8 cellular contexts compared by ENCODE assay signal in the genomic region with DNA sequence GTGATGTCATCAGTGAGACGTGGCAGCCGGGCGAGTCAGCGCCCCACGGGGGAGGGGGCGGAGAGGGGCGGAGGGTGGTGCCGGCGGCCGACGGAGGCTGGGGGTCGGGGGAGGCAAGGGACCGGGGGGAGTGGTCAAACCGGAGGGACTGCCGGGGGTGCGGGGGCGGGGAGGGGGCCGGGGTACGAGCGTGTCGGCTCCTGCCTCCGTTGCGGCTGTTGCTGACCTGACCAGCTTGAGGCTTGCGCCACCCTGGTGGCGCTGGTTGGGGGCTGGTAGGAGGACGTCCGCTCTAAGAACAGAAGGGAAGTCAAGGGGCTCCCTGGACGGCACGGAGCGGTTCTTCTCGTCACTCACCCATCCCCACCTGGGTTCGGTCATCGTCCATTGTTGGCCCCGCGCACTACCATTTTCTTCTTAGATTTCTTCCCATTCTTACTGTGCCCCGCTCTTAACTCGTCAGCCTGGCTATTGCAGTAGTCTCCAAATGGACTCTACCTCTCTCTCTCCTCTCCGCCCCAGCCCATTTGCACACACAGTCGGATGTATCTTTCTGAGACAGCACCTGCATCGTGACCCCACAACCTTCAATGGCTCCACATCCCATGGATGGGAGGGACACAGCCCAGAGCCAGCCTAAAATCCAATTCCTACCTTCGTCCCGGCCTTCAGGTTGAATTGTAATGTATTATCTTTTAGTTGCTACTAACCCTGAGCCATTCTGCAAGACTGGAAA. TPM values are rescaled to one million over a fixed set of nuclear protein-coding genes. Genes with fewer than 3 reads are reported as not detected.
DNase-seq lines count a peak whose midpoint lies in the region; ATAC-seq, FAIRE-seq and TF ChIP-seq lines count a peak whose summit lies in the region.

No MANE protein-coding gene starts in this region.

- H3K4me3 ChIP-seq in LNCaP clone FGC (ENCODE audit: low read depth, low read length) = peak overlapping the region; percentile 51
- H3K4me3 ChIP-seq in iPS-20b (ENCODE audit: low read length) = peak overlapping the region; percentile 84

- H3K9ac ChIP-seq in iPS-20b (ENCODE audit: low read depth, low read length) = peak overlapping the region; percentile 88

- TF ChIP-seq CTCF in LNCaP clone FGC (IDR thresholded peaks at IDR 0.05; ENCODE audit: control insufficient read depth, extremely low read depth, insufficient read depth) = no peak

- H3K4me3 Mint-ChIP-seq in stimulated activated naive CD8-positive, alpha-beta T cell treated with anti-CD3 and anti-CD28 coated beads, Interleukin-15, amount 100 ng/mL, for 72 hours = peak overlapping the region; percentile 98 to 99

- DNase-seq in NCI-H1436 (lab: John Stamatoyannopoulos, UW) (peak; percentile 29), NCI-H1436 treated with DMSO at 0.1 percent for 48 hours (lab: John Stamatoyannopoulos, UW) (no peak), H54 (ENCODE audit: insufficient read length, low spot score) (no peak), LNCaP clone FGC (ENCODE audit: low read depth) (no peak), globus pallidus (ENCODE audit: low spot score) (no peak)
- DNase-seq in stimulated activated naive CD8-positive, alpha-beta T cell treated with anti-CD3 and anti-CD28 coated beads, Interleukin-15, amount 100 ng/mL, for 72 hours = no peak

- H3K27ac Mint-ChIP-seq in stimulated activated naive CD8-positive, alpha-beta T cell treated with anti-CD3 and anti-CD28 coated beads, Interleukin-15, amount 100 ng/mL, for 72 hours = peak overlapping the region; percentile 100

- no peaks in the 10 kb centered on the region for H3K27me3 ChIP-seq in iPS-20b (ENCODE audit: insufficient read depth, low read length)

- H3K4me1 Mint-ChIP-seq in stimulated activated naive CD8-positive, alpha-beta T cell treated with anti-CD3 and anti-CD28 coated beads, Interleukin-15, amount 100 ng/mL, for 72 hours = peaks cover 36% of the 10 kb centered on the region

- no peaks in the 10 kb centered on the region for H3K9me3 Mint-ChIP-seq in stimulated activated naive CD8-positive, alpha-beta T cell treated with anti-CD3 and anti-CD28 coated beads, Interleukin-15, amount 100 ng/mL, for 72 hours

- TF ChIP-seq POLR2A in H54 (IDR thresholded peaks at IDR 0.05; ENCODE audit: low read depth, low read length) = peak; percentile 41; the same call in 1 of the 2 replicates

- no peaks in the 10 kb centered on the region for H3K36me3 ChIP-seq in iPS-20b (ENCODE audit: insufficient read depth, low read depth, low read length)

- no peaks in the 10 kb centered on the region for H3K9me3 ChIP-seq in iPS-20b (ENCODE audit: insufficient read depth, low read depth, low read length)

- 4 to 12% (median 6%) methylated on average over 20 to 42 of the region's 42 CpGs for WGBS in adipose tissue, 3 donors

- peak; percentile 24 for ATAC-seq in stimulated activated naive CD8-positive, alpha-beta T cell treated with anti-CD3 and anti-CD28 coated beads, Interleukin-15, amount 100 ng/mL, for 72 hours

- peaks cover 6% of the 10 kb centered on the region for H3K27me3 Mint-ChIP-seq in stimulated activated naive CD8-positive, alpha-beta T cell treated with anti-CD3 and anti-CD28 coated beads, Interleukin-15, amount 100 ng/mL, for 72 hours

- peaks cover 17% of the 10 kb centered on the region; the same call in 1 of the 2 replicates for H3K4me1 ChIP-seq in iPS-20b (ENCODE audit: insufficient read depth, low read length)

- FAIRE-seq in H54 (lab: Jason Lieb, UNC) = no peak

- peak overlapping the region; percentile 11 for H3K27ac ChIP-seq in adipose tissue (ENCODE audit: low read depth, low read length)
- peak overlapping the region; percentile 73 for H3K27ac ChIP-seq in iPS-20b (ENCODE audit: low read length)

RNA-seq across cellular contexts. Expression of gene RAB1A, which starts 0.7 kb away (rescaled TPM):
- 100 to 1,000 TPM in 2 of 3 donors, 10 to 100 TPM in 1; 59.8 to 128 (median 123) TPM for polyA plus RNA-seq in adipose tissue
